In genomic region chr6:150001295-150001990, GRCh38 we compare ENCODE assay signal across 12 cellular contexts. TPM values are rescaled to one million over a fixed set of nuclear protein-coding genes. Genes with fewer than 3 reads are reported as not detected.
A peak's percentile ranks its signal among the peaks of the same experiment; 100 is the strongest.
DNase-seq lines count a peak whose midpoint lies in the region; ATAC-seq, FAIRE-seq and TF ChIP-seq lines count a peak whose summit lies in the region.
"Had no signal": no experiment of that assay in that cellular context is flagged by ENCODE, and none has a peak within 500 bp of the region (broad histone marks: within the 10 kb centered on the region; RNA-seq: fewer than 3 reads in every experiment).

No MANE protein-coding gene starts in this region.

- no peak for TF ChIP-seq POLR2A in suprapubic skin (IDR thresholded peaks at IDR 0.05)

- no peak overlapping the region for H3K9ac ChIP-seq in PC-3 (ENCODE audit: low read length)

- peaks cover 47% of the 10 kb centered on the region for H3K4me1 Mint-ChIP-seq in activated naive CD8-positive, alpha-beta T cell treated with anti-CD3 and anti-CD28 coated beads, Interleukin-2, amount 50 U/mL, for 24 hours

- no peaks in the 10 kb centered on the region for H3F3A ChIP-seq in PC-3 (ENCODE audit: low read length, unreplicated experiment)

- peak overlapping the region; percentile 33 for H3K4me3 Mint-ChIP-seq in activated naive CD8-positive, alpha-beta T cell treated with anti-CD3 and anti-CD28 coated beads, Interleukin-2, amount 50 U/mL, for 24 hours

- no peak overlapping the region for H2AFZ ChIP-seq in PC-3 (ENCODE audit: low read length)

- no peaks in the 10 kb centered on the region for H3K36me3 Mint-ChIP-seq in activated naive CD8-positive, alpha-beta T cell treated with anti-CD3 and anti-CD28 coated beads, Interleukin-2, amount 50 U/mL, for 24 hours (ENCODE audit: low read depth)

- no peaks in the 10 kb centered on the region for H3K79me2 ChIP-seq in PC-3 (ENCODE audit: low read length)

- peak overlapping the region; percentile 52 for H3K27ac Mint-ChIP-seq in activated naive CD8-positive, alpha-beta T cell treated with anti-CD3 and anti-CD28 coated beads, Interleukin-2, amount 50 U/mL, for 24 hours

- H3K9me3 Mint-ChIP-seq in activated naive CD8-positive, alpha-beta T cell treated with anti-CD3 and anti-CD28 coated beads, Interleukin-2, amount 50 U/mL, for 24 hours = no peaks in the 10 kb centered on the region

- TF ChIP-seq CTCF in GM13976 (IDR thresholded peaks at IDR 0.05; ENCODE audit: borderline replicate concordance, control extremely low read depth, extremely low read depth, insufficient read depth, missing control alignments) (no peak), suprapubic skin (IDR thresholded peaks at IDR 0.05) (no peak), PC-3 (conservative IDR thresholded peaks at IDR 0.05; ENCODE audit: low read depth, low read length) (no peak)

- peaks cover 16% of the 10 kb centered on the region for H3K4me1 ChIP-seq in suprapubic skin
- no peaks in the 10 kb centered on the region; the same call in 1 of the 2 replicates for H3K4me1 ChIP-seq in PC-3 (ENCODE audit: insufficient read depth, low read length)

- DNase-seq in GM13976 (ENCODE audit: low spot score) = peak; percentile 68
- no peak for DNase-seq in GM19239 (ENCODE audit: insufficient read length, low spot score)
- DNase-seq in activated naive CD8-positive, alpha-beta T cell treated with anti-CD3 and anti-CD28 coated beads, Interleukin-2, amount 50 U/mL, for 24 hours = no peak
- DNase-seq in suprapubic skin (ENCODE audit: low spot score in 2 of 2) = no peak
- DNase-seq in PC-3 = no peak
- no peak for DNase-seq in RKO (ENCODE audit: low spot score)
- DNase-seq in EL = no peak
- DNase-seq: activated CD8-positive, alpha-beta memory T cell treated with anti-CD3 and anti-CD28 coated beads for 24 hours; colonic mucosa; NCI-H1694 had no signal

- TF ChIP-seq EP300 in suprapubic skin (IDR thresholded peaks at IDR 0.05) = no peak

- in situ Hi-C loops in GM13976 (cut with MboI; ENCODE audit: low sequenced_read_pairs, unreplicated experiment) = no loop called here

- POLR2A ChIA-PET in PC-3 (lab: Charles Lee; ENCODE audit: unreplicated experiment) = no interaction called here

- H3K4me2 ChIP-seq in PC-3 (ENCODE audit: low read length) = no peak overlapping the region

- ATAC-seq in HG03066 (IDR thresholded peaks at IDR 0.05; ENCODE audit: low read depth, unreplicated experiment) = peak; percentile 32
- ATAC-seq in activated naive CD8-positive, alpha-beta T cell treated with anti-CD3 and anti-CD28 coated beads, Interleukin-2, amount 50 U/mL, for 24 hours = peak; percentile 73
- ATAC-seq in PC-3 = no peak

- BruUV-seq in PC-3 (replicated peaks; lab: Mats Ljungman, UMichigan) = no TSS peak

- no peak overlapping the region for H3K4me3 ChIP-seq in suprapubic skin
- no peak overlapping the region for H3K4me3 ChIP-seq in PC-3 (ENCODE audit: low read length)
- H3K4me3 ChIP-seq: colonic mucosa had no signal

- H3K9me3 ChIP-seq in suprapubic skin = no peaks in the 10 kb centered on the region
- no peaks in the 10 kb centered on the region for H3K9me3 ChIP-seq in PC-3 (ENCODE audit: low read length)
- H3K9me3 ChIP-seq: colonic mucosa had no signal

- WGBS in suprapubic skin = 67% methylated on average over 3 of the region's 3 CpGs

- H3K36me3 ChIP-seq in suprapubic skin (no peaks in the 10 kb centered on the region), PC-3 (ENCODE audit: low read depth, low read length) (no peaks in the 10 kb centered on the region)
- H3K36me3 ChIP-seq: colonic mucosa had no signal

- no peaks in the 10 kb centered on the region for H3K9me2 ChIP-seq in PC-3 (replicated peaks; ENCODE audit: low read length)

- no peaks in the 10 kb centered on the region for H4K20me1 ChIP-seq in PC-3 (ENCODE audit: low read length)

- H3K27me3 ChIP-seq in suprapubic skin (peaks cover 84% of the 10 kb centered on the region), PC-3 (ENCODE audit: low read length) (no peaks in the 10 kb centered on the region)
- H3K27me3 ChIP-seq: colonic mucosa had no signal

- intact Hi-C loops in PC-3 (cut with micrococcal nuclease) = no loop called here

- FAIRE-seq in GM19239 (lab: Jason Lieb, UNC) = peak; percentile 74

- CTCF ChIA-PET in PC-3 (lab: Charles Lee) = no interaction called here

- H3K27me3 Mint-ChIP-seq in activated naive CD8-positive, alpha-beta T cell treated with anti-CD3 and anti-CD28 coated beads, Interleukin-2, amount 50 U/mL, for 24 hours = peaks cover 52% of the 10 kb centered on the region

- H3K27ac ChIP-seq in suprapubic skin (no peak overlapping the region), PC-3 (ENCODE audit: low read length) (no peak overlapping the region)
- H3K27ac ChIP-seq: colonic mucosa had no signal

RNA-seq across cellular contexts. Expression of gene RAET1L, which starts 23.9 kb away (rescaled TPM):
- total RNA-seq in suprapubic skin = 1 to 10 TPM; 1.6 to 8.0 (median 4.2) TPM
- 1.1 and 3.6 TPM in 2 replicates for total RNA-seq in PC-3 (2014; rRNA removed)
- total RNA-seq: mucosa of gallbladder had no signal

RNA-seq across cellular contexts. Expression of gene ULBP1, which starts 37.7 kb away (rescaled TPM):
- total RNA-seq in suprapubic skin = under 1 TPM in 2 of 4 donors, not detected in 2; 0.34 to 0.47 TPM
- 0.86 and 0.87 TPM in 2 replicates for total RNA-seq in PC-3 (2014; rRNA removed)
- total RNA-seq: colonic mucosa had no signal

RNA-seq across cellular contexts. Expression of gene ULBP2, which starts 59.6 kb away (rescaled TPM):
- total RNA-seq in suprapubic skin (under 1 TPM in 2 of 4 donors, not detected in 2; 0.76 to 0.95 TPM), PC-3 (2014; rRNA removed) (5.8 and 8.1 TPM in 2 replicates)
